Comparison of ENCODE assay signal across 26 cellular contexts in the genomic region with DNA sequence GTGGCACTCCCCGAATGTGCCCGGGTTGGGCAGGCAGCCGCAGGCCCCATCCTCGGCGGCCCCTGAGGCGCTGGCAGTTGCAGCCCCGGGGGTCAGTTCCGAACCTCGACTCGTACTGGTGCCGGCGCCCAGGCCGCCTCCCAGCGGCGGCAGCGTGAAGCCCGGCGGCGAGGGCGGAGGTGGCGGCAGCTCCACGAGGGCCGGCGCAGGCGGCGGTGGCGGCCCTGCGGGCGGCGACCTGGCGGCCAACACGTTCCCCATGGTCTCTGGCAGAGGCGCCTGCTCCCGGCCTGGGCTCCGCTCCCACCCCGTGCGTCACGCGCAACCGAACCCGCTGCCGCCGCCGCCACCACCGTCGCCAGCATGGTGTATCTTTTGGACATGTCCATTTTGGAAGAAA.
DNase-seq lines count a peak whose midpoint lies in the region; ATAC-seq and TF ChIP-seq lines count a peak whose summit lies in the region.
"Had no signal": no experiment of that assay in that cellular context is flagged by ENCODE, and none has a peak within 500 bp of the region (broad histone marks: within the 10 kb centered on the region; RNA-seq: fewer than 3 reads in every experiment).

No MANE protein-coding gene starts in this region.

- intact Hi-C loops in Right ventricle myocardium superior (cut with DNase I): no loop called here
- intact Hi-C loops in right cardiac atrium (cut with DNase I): no loop called here

- H3K9me3 ChIP-seq in right atrium auricular region (no peaks in the 10 kb centered on the region), right cardiac atrium (ENCODE audit: control insufficient read depth, low read length) (no peaks in the 10 kb centered on the region), thoracic aorta (no peaks in the 10 kb centered on the region)
- H3K9me3 ChIP-seq: lower lobe of right lung, psoas muscle, SJSA1 had no signal

- 41% methylated on average over 46 of the region's 46 CpGs for WGBS in right cardiac atrium

- H3K27me3 ChIP-seq in right atrium auricular region: no peaks in the 10 kb centered on the region
- H3K27me3 ChIP-seq in right cardiac atrium (ENCODE audit: control insufficient read depth, insufficient read depth): no peaks in the 10 kb centered on the region
- H3K27me3 ChIP-seq in thoracic aorta (replicated peaks; ENCODE audit: insufficient read depth): no peaks in the 10 kb centered on the region
- H3K27me3 ChIP-seq: dorsolateral prefrontal cortex, SJSA1 had no signal

- TF ChIP-seq CTCF in right atrium auricular region (IDR thresholded peaks at IDR 0.05): no peak
- TF ChIP-seq CTCF in coronary artery (IDR thresholded peaks at IDR 0.05): no peak
- TF ChIP-seq CTCF in thoracic aorta (IDR thresholded peaks at IDR 0.05): no peak
- TF ChIP-seq CTCF in GM13976 (IDR thresholded peaks at IDR 0.05; ENCODE audit: borderline replicate concordance, control extremely low read depth, extremely low read depth, insufficient read depth, missing control alignments): no peak

- peak; percentile 83 for ATAC-seq in Right ventricle myocardium superior (ENCODE audit: poor library complexity)
- peak; percentile 79 to 91 for ATAC-seq in right cardiac atrium
- ATAC-seq in thoracic aorta (ENCODE audit: insufficient number of reproducible peaks, low FRiP score, low read depth): no peak
- no peak for ATAC-seq in GM19328 (IDR thresholded peaks at IDR 0.05; ENCODE audit: unreplicated experiment)
- ATAC-seq: activated CD4-positive, CD25-positive, alpha-beta regulatory T cell treated with anti-CD3 and anti-CD28 coated beads, Interleukin-2, amount 50 U/mL, for 24 hours; lower lobe of right lung; naive thymus-derived CD4-positive, alpha-beta T cell; psoas muscle; stimulated activated effector memory CD8-positive, alpha-beta T cell treated with anti-CD3 and anti-CD28 coated beads, Interleukin-12 subunit alpha, Interleukin-12 subunit beta, amount 100 ng/mL, for 72 hours had no signal

- in situ Hi-C loops in GM13976 (cut with MboI; ENCODE audit: low sequenced_read_pairs, unreplicated experiment): no loop called here

- DNase-seq in Right ventricle myocardium superior: peak; percentile 47
- no peak for DNase-seq in right atrium auricular region (ENCODE audit: low spot score)
- DNase-seq in coronary artery (ENCODE audit: low spot score): no peak
- peak; percentile 57 to 87 (median 83) for DNase-seq in right cardiac atrium
- no peak for DNase-seq in thoracic aorta (ENCODE audit: low spot score)
- DNase-seq in GM13976 (ENCODE audit: low spot score): no peak
- DNase-seq in T-helper 9 cell: no peak
- DNase-seq: activated CD4-positive, alpha-beta T cell treated with anti-CD3 and anti-CD28 coated beads, Interleukin-2, amount 50 U/mL, for 48 hours; activated CD8-positive, alpha-beta memory T cell treated with anti-CD3 and anti-CD28 coated beads, Interleukin-2, amount 50 U/mL, for 4 hours; activated naive CD4-positive, alpha-beta T cell treated with anti-CD3 and anti-CD28 coated beads, Interleukin-2, amount 50 U/mL, for 16 hours; cerebellar nuclear complex; dorsolateral prefrontal cortex; GDM1; HFFc6; islet precursor cell; lower lobe of right lung; naive thymus-derived CD4-positive, alpha-beta T cell; NCI-H1694 treated with DMSO at 0.1 percent for 48 hours; NCI-H446 treated with DMSO at 0.1 percent for 48 hours; NCI-H774; nucleus accumbens had no signal

- H3K36me3 ChIP-seq in right atrium auricular region: no peaks in the 10 kb centered on the region
- no peaks in the 10 kb centered on the region for H3K36me3 ChIP-seq in thoracic aorta
- H3K36me3 ChIP-seq: lower lobe of right lung, SJSA1 had no signal

- H3K4me1 ChIP-seq in right atrium auricular region: no peaks in the 10 kb centered on the region
- peaks cover 2% of the 10 kb centered on the region for H3K4me1 ChIP-seq in right cardiac atrium (ENCODE audit: control insufficient read depth, insufficient read depth, low read length)
- H3K4me1 ChIP-seq in thoracic aorta (ENCODE audit: control insufficient read depth in 1 of 2, low read depth in 2 of 2): no peaks in the 10 kb centered on the region
- H3K4me1 ChIP-seq: lower lobe of right lung, psoas muscle, SJSA1 had no signal

- H3K27ac ChIP-seq in right atrium auricular region (no peak overlapping the region), coronary artery (no peak overlapping the region), right cardiac atrium (ENCODE audit: low read length) (no peak overlapping the region), thoracic aorta (no peak overlapping the region)
- H3K27ac ChIP-seq: dorsolateral prefrontal cortex, lower lobe of right lung, psoas muscle, SJSA1 had no signal

- no peak overlapping the region for H3K4me3 ChIP-seq in right atrium auricular region
- peak overlapping the region; percentile 37 for H3K4me3 ChIP-seq in coronary artery
- H3K4me3 ChIP-seq in right cardiac atrium (ENCODE audit: low read length): no peak overlapping the region
- peak overlapping the region; percentile 27 for H3K4me3 ChIP-seq in thoracic aorta
- H3K4me3 ChIP-seq: lower lobe of right lung, psoas muscle, SJSA1 had no signal

Comparison
In these comparisons a context has a peak if more than half of its experiments do, and no peak if none do; other contexts are left out.
1. DNase-seq: peak in Right ventricle myocardium superior (single experiment) and right cardiac atrium (3 of 3); none in right atrium auricular region (single experiment), coronary artery (single experiment), thoracic aorta (single experiment), GM13976 (single experiment) and T-helper 9 cell (single experiment).
2. ATAC-seq: peak in Right ventricle myocardium superior (single experiment) and right cardiac atrium (2 of 2); none in thoracic aorta (single experiment) and GM19328 (single experiment).
3. H3K4me3 ChIP-seq: peak in coronary artery (single experiment) and thoracic aorta (single experiment); none in right atrium auricular region (0 of 2) and right cardiac atrium (single experiment).